In genomic region chr3:182978387-182978786, GRCh38 we compare ENCODE assay signal across 12 cellular contexts. TPM values are rescaled to one million over a fixed set of nuclear protein-coding genes. Genes with fewer than 3 reads are reported as not detected.
DNase-seq lines count a peak whose midpoint lies in the region; ATAC-seq and TF ChIP-seq lines count a peak whose summit lies in the region.
"Had no signal": no experiment of that assay in that cellular context is flagged by ENCODE, and none has a peak within 500 bp of the region (broad histone marks: within the 10 kb centered on the region; RNA-seq: fewer than 3 reads in every experiment).

No MANE protein-coding gene starts in this region.

- H3K4me3 Mint-ChIP-seq in activated naive CD4-positive, alpha-beta T cell treated with anti-CD3 and anti-CD28 coated beads, Interleukin-2, amount 50 U/mL, for 24 hours: peak overlapping the region; percentile 94

- CTCF ChIA-PET in Panc1 (lab: Charles Lee): no interaction called here

- no peaks in the 10 kb centered on the region for H3K27me3 Mint-ChIP-seq in activated naive CD4-positive, alpha-beta T cell treated with anti-CD3 and anti-CD28 coated beads, Interleukin-2, amount 50 U/mL, for 24 hours
- H3K27me3 Mint-ChIP-seq: activated B cell treated with CpG ODN at 0.5 μM for 24 hours had no signal

- no peaks in the 10 kb centered on the region for H3K9me3 Mint-ChIP-seq in activated naive CD4-positive, alpha-beta T cell treated with anti-CD3 and anti-CD28 coated beads, Interleukin-2, amount 50 U/mL, for 24 hours
- H3K9me3 Mint-ChIP-seq: activated B cell treated with CpG ODN at 0.5 μM for 24 hours had no signal

- H3K27me3 ChIP-seq in Panc1 (ENCODE audit: control insufficient read depth, insufficient read depth, low read length): no peaks in the 10 kb centered on the region
- H3K27me3 ChIP-seq in skeletal muscle tissue (ENCODE audit: control insufficient read depth in 3 of 3, insufficient read depth in 3 of 3, low read length in 3 of 3): no peaks in the 10 kb centered on the region
- H3K27me3 ChIP-seq: stomach had no signal

- POLR2A ChIA-PET in Panc1 (lab: Charles Lee): no interaction called here

- H3K4me1 ChIP-seq in Panc1 (ENCODE audit: control insufficient read depth, insufficient read depth, low read length) (peaks cover 17% of the 10 kb centered on the region), skeletal muscle tissue (ENCODE audit: control insufficient read depth in 3 of 3, insufficient read depth in 3 of 3, low read length in 3 of 3) (peaks cover 17 to 20% (median 18%) of the 10 kb centered on the region in 3 donors)

- intact Hi-C loops in Panc1 (cut with micrococcal nuclease; ENCODE audit: unreplicated experiment): no loop called here

- TF ChIP-seq CTCF in Panc1 (IDR thresholded peaks at IDR 0.05): no peak
- no peak for TF ChIP-seq CTCF in foreskin fibroblast (IDR thresholded peaks at IDR 0.05; ENCODE audit: low read depth, low read length)

- ATAC-seq in Panc1 (no peak), HG02759 (IDR thresholded peaks at IDR 0.05; ENCODE audit: unreplicated experiment) (no peak)

- peak overlapping the region; percentile 90 to 91; a peak in 2 of 4 replicates for H3K4me3 ChIP-seq in Panc1 (ENCODE audit: low read depth in 2 of 2, low read length in 2 of 2)
- H3K4me3 ChIP-seq in foreskin fibroblast (ENCODE audit: low read depth in 1 of 2, low read length in 2 of 2): peak overlapping the region; percentile 87 to 96
- peak overlapping the region in 1 of 3 donors; percentile 85 for H3K4me3 ChIP-seq in skeletal muscle tissue (ENCODE audit: low read length in 3 of 3)

- H3K36me3 ChIP-seq in Panc1 (ENCODE audit: control insufficient read depth, insufficient read depth, low read length) (no peaks in the 10 kb centered on the region), skeletal muscle tissue (ENCODE audit: control insufficient read depth in 3 of 3, insufficient read depth in 3 of 3, low read length in 3 of 3) (no peaks in the 10 kb centered on the region)

- peak overlapping the region; percentile 90 for H3K27ac ChIP-seq in Panc1 (ENCODE audit: low read length)
- H3K27ac ChIP-seq in skeletal muscle tissue (ENCODE audit: low read depth, low read length): no peak overlapping the region
- H3K27ac ChIP-seq: stomach had no signal

- peaks cover 43% of the 10 kb centered on the region for H3K4me1 Mint-ChIP-seq in activated naive CD4-positive, alpha-beta T cell treated with anti-CD3 and anti-CD28 coated beads, Interleukin-2, amount 50 U/mL, for 24 hours

- no peaks in the 10 kb centered on the region for H3K9me3 ChIP-seq in Panc1 (ENCODE audit: control insufficient read depth, insufficient read depth, low read depth, low read length)
- H3K9me3 ChIP-seq in skeletal muscle tissue (ENCODE audit: control insufficient read depth in 3 of 3, low read length in 3 of 3): no peaks in the 10 kb centered on the region
- H3K9me3 ChIP-seq: stomach had no signal

- H3K9ac ChIP-seq in skeletal muscle tissue (ENCODE audit: low read depth in 1 of 3, low read length in 3 of 3): peak overlapping the region in 2 of 3 donors; percentile 11 to 84

- in situ Hi-C loops in Panc1 (cut with HindIII; ENCODE audit: low pct_unique_long_range_greater_than_20kb, low sequenced_read_pairs): no loop called here

- H3K36me3 Mint-ChIP-seq in activated naive CD4-positive, alpha-beta T cell treated with anti-CD3 and anti-CD28 coated beads, Interleukin-2, amount 50 U/mL, for 24 hours: no peaks in the 10 kb centered on the region

- no peak overlapping the region for H3K27ac Mint-ChIP-seq in activated naive CD4-positive, alpha-beta T cell treated with anti-CD3 and anti-CD28 coated beads, Interleukin-2, amount 50 U/mL, for 24 hours

- no TSS peak for BruUV-seq in Panc1 (replicated peaks; lab: Mats Ljungman, UMichigan)

- DNase-seq in activated naive CD4-positive, alpha-beta T cell (lab: John Stamatoyannopoulos, UW): no peak
- DNase-seq in Panc1 (ENCODE audit: low read depth, low spot score): no peak
- DNase-seq in foreskin fibroblast: no peak
- no peak for DNase-seq in Kasumi-1 (lab: John Stamatoyannopoulos, UW)
- no peak for DNase-seq in NCI-H510A treated with DMSO at 0.1 percent for 48 hours (lab: John Stamatoyannopoulos, UW)
- DNase-seq: activated B cell treated with CpG ODN at 0.5 μM for 24 hours; NCI-H1436; stimulated activated CD4-positive, alpha-beta T cell treated with anti-CD3 and anti-CD28 coated beads, Interleukin-15, amount 100 ng/mL, for 24 hours; stomach had no signal

RNA-seq across cellular contexts. Expression of gene DCUN1D1, which starts 2.0 kb away (rescaled TPM):
- total RNA-seq in Panc1 (2021; ENCODE audit: unreplicated experiment) (68.1 TPM), skeletal muscle tissue (11.5 TPM)
- polyA plus RNA-seq in Panc1 (2012; ENCODE audit: insufficient read length): 26.2 TPM
